Comparison of ENCODE assay signal across 28 cellular contexts in genomic region chr20:44224651-44225050, GRCh38. TPM values are rescaled to one million over a fixed set of nuclear protein-coding genes. Genes with fewer than 3 reads are reported as not detected.
"Had no signal": no experiment of that assay in that cellular context is flagged by ENCODE, and none has a peak within 500 bp of the region (broad histone marks: within the 10 kb centered on the region; RNA-seq: fewer than 3 reads in every experiment).

No MANE protein-coding gene starts in this region.

- H3K27ac Mint-ChIP-seq: endodermal cell; nephron; progenitor cell of endocrine pancreas; stimulated activated memory B cell treated with anti-CD40 and anti-IgM and Interleukin-4, amounts not matched to agents 10 μg/mL and 1 μg/mL and 100 μg/mL, for 72 hours; stimulated activated naive CD8-positive, alpha-beta T cell treated with anti-CD3 and anti-CD28 coated beads, Interleukin-15, Interleukin-2, amounts not matched to agents 100 ng/mL and 50 ng/mL, for 24 hours had no signal

- H3K9me3 ChIP-seq: colonic mucosa, pancreas, right lobe of liver, spleen, tibial artery had no signal

- H3K4me3 ChIP-seq: colonic mucosa, pancreas, right lobe of liver, spleen, tibial artery had no signal

- H3K27ac ChIP-seq: colonic mucosa, pancreas, right lobe of liver, spleen, tibial artery had no signal

- ATAC-seq: pancreas; right lobe of liver; stimulated activated memory B cell treated with anti-CD40 and anti-IgM and Interleukin-4, amounts not matched to agents 10 μg/mL and 1 μg/mL and 100 μg/mL, for 72 hours had no signal

- H3K4me1 Mint-ChIP-seq: nephron had no signal

- H3K27me3 ChIP-seq: colonic mucosa, pancreas, right lobe of liver, spleen, tibial artery had no signal

- H3K4me1 ChIP-seq: colonic mucosa, pancreas, right lobe of liver, tibial artery had no signal

- H3K4me3 Mint-ChIP-seq: endodermal cell; nephron; stimulated activated memory B cell treated with anti-CD40 and anti-IgM and Interleukin-4, amounts not matched to agents 10 μg/mL and 1 μg/mL and 100 μg/mL, for 72 hours; stimulated activated naive CD8-positive, alpha-beta T cell treated with anti-CD3 and anti-CD28 coated beads, Interleukin-15, Interleukin-2, amounts not matched to agents 100 ng/mL and 50 ng/mL, for 24 hours had no signal

- H3K36me3 ChIP-seq: colonic mucosa, pancreas, right lobe of liver had no signal

- DNase-seq: colonic mucosa; dermis blood vessel endothelial cell; endodermal cell; foreskin melanocyte; hippocampal formation; left colon; mesendoderm; occipital lobe; pancreas; right lobe of liver; spleen; stimulated activated CD4-positive, alpha-beta T cell treated with anti-CD3 and anti-CD28 coated beads, Interleukin-15, amount 100 ng/mL, for 24 hours; stimulated activated CD4-positive, alpha-beta T cell treated with anti-CD3 and anti-CD28 coated beads, Interleukin-1b, Interleukin-23, amount 100 ng/mL, for 48 hours; stimulated activated CD4-positive, alpha-beta T cell treated with anti-CD3 and anti-CD28 coated beads, Interleukin-4, amount 100 ng/mL, for 24 hours; tibial artery had no signal

- H3K27me3 Mint-ChIP-seq: progenitor cell of endocrine pancreas; stimulated activated memory B cell treated with anti-CD40 and anti-IgM and Interleukin-4, amounts not matched to agents 10 μg/mL and 1 μg/mL and 100 μg/mL, for 72 hours; stimulated activated naive CD8-positive, alpha-beta T cell treated with anti-CD3 and anti-CD28 coated beads, Interleukin-15, Interleukin-2, amounts not matched to agents 100 ng/mL and 50 ng/mL, for 24 hours had no signal

RNA-seq across cellular contexts. Expression of gene GDAP1L1, which starts 22.5 kb away (rescaled TPM):
- total RNA-seq: colonic mucosa, dermis blood vessel endothelial cell, endothelial cell of umbilical vein, kidney epithelial cell, left colon, liver, lung microvascular endothelial cell, mononuclear cell, renal cortical epithelial cell, right lobe of liver, skeletal muscle tissue, spleen, ureter had no signal
- polyA plus RNA-seq: endothelial cell of umbilical vein, esophagus, liver, spleen had no signal

RNA-seq across cellular contexts. Expression of gene JPH2, which starts 37.7 kb away (rescaled TPM):
- total RNA-seq: endothelial cell of umbilical vein, lung microvascular endothelial cell, mononuclear cell had no signal
- polyA plus RNA-seq: endothelial cell of umbilical vein had no signal
